10 cellular contexts compared by ENCODE assay signal in genomic region chr2:14051401-14051800, GRCh38.
"Had no signal": no experiment of that assay in that cellular context is flagged by ENCODE, and none has a peak within 500 bp of the region (broad histone marks: within the 10 kb centered on the region; RNA-seq: fewer than 3 reads in every experiment).

No MANE protein-coding gene starts in this region.

- H3K4me3 Mint-ChIP-seq: HFFc6, IgD-negative memory B cell had no signal

- H3K4me3 ChIP-seq: GM23248, HAP-1 had no signal

- H3K36me3 Mint-ChIP-seq: IgD-negative memory B cell had no signal

- H3K9me3 ChIP-seq: HAP-1 had no signal

- H3K4me1 Mint-ChIP-seq: IgD-negative memory B cell had no signal

- DNase-seq: GM23248, GOT3, H7, HFFc6, KBM-7 had no signal

- ATAC-seq: HCT116, HepG2 had no signal

- H3K4me1 ChIP-seq: HAP-1 had no signal

- FAIRE-seq: HepG2 had no signal

- H3K27ac ChIP-seq: GM23248, KMS-11 had no signal

- H3K27me3 Mint-ChIP-seq: IgD-negative memory B cell had no signal

- H3K27ac Mint-ChIP-seq: HFFc6, IgD-negative memory B cell had no signal
